Comparison of ENCODE assay signal across 8 cellular contexts in genomic region chr3:142578309-142579223, GRCh38. TPM values are rescaled to one million over a fixed set of nuclear protein-coding genes. Genes with fewer than 3 reads are reported as not detected.
DNase-seq lines count a peak whose midpoint lies in the region; ATAC-seq, FAIRE-seq and TF ChIP-seq lines count a peak whose summit lies in the region.

TSS of gene ATR (minus strand) at chr3:142578733. CDS start at chr3:142578704, 29 bp downstream.

- TF ChIP-seq EP300 in H1 (IDR thresholded peaks at IDR 0.05; ENCODE audit: borderline replicate concordance in 1 of 2, low read depth in 2 of 2, low read length in 2 of 2) = peak in 1 of 2 experiments; percentile 62; a peak in 1 of 3 replicates

- no peaks in the 10 kb centered on the region for H3K9me3 ChIP-seq in H1 (ENCODE audit: insufficient read depth in 2 of 2, low read depth in 1 of 2, low read length in 1 of 2)

- peak within 1 kb of the TSS; percentile 76 to 88 (median 85) for H3K9ac ChIP-seq in H1 (replicated peaks in 1 of 4; ENCODE audit: extremely low read depth in 1 of 4, low read depth in 3 of 4, low read length in 3 of 4)
- H3K9ac ChIP-seq in mesendoderm (ENCODE audit: low read length) = peak within 1 kb of the TSS; percentile 97

- H2BK5ac ChIP-seq in H1 (ENCODE audit: low read depth, low read length) = peak within 1 kb of the TSS; percentile 96
- H2BK5ac ChIP-seq in mesendoderm (ENCODE audit: low read length) = peak within 1 kb of the TSS; percentile 91

- H2BK20ac ChIP-seq in H1 (ENCODE audit: low read length) = no peak within 1 kb of the TSS

- DNase-seq in COLO829 (ENCODE audit: low spot score) (peak; percentile 98), HTR-8/SVneo (ENCODE audit: insufficient read length, low spot score) (peak; percentile 88), NOMO-1 treated with dmso at 0.1 percent for 144 hours (lab: John Stamatoyannopoulos, UW; ENCODE audit: unreplicated experiment) (peak; percentile 99), H1 (ENCODE audit: low read depth in 1 of 2, low spot score in 2 of 2) (peak; percentile 84 to 96), mesendoderm (peak; percentile 98)
- peak; percentile 79 to 92 (median 91) for DNase-seq in activated CD8-positive, alpha-beta memory T cell treated with anti-CD3 and anti-CD28 coated beads for 48 hours (ENCODE audit: low read depth in 2 of 3, low spot score in 2 of 3)
- DNase-seq in stimulated activated CD8-positive, alpha-beta memory T cell treated with anti-CD3 and anti-CD28 coated beads, Interleukin-15, amount 100 ng/mL, for 1 hour (ENCODE audit: low read depth) = peak; percentile 91

- peaks cover 0 to 42% of the 10 kb centered on the region in 2 experiments; a peak in 2 of 4 replicates for H3K79me2 ChIP-seq in H1 (ENCODE audit: control insufficient read depth in 1 of 2, insufficient read depth in 2 of 2, low read length in 2 of 2)
- peaks cover 5% of the 10 kb centered on the region for H3K79me2 ChIP-seq in mesendoderm (ENCODE audit: control insufficient read depth, insufficient read depth, low read length)

- POLR2A ChIA-PET in H1 (lab: Charles Lee; ENCODE audit: partially characterized antibody) = interaction anchor here (0.8 to 1.6 kb wide), 11 partner anchors 9 to 382 kb away, joined by 3 to 9 read pairs (median 3); partner anchors contain the start of gene XRN1

- no peak within 1 kb of the TSS for H2BK15ac ChIP-seq in H1 (ENCODE audit: low read length)
- H2BK15ac ChIP-seq in mesendoderm (replicated peaks; ENCODE audit: low read depth) = no peak within 1 kb of the TSS

- H3K18ac ChIP-seq in H1 (ENCODE audit: extremely low read depth, low read length) = peak within 1 kb of the TSS; percentile 98
- peak within 1 kb of the TSS; percentile 88 for H3K18ac ChIP-seq in mesendoderm (ENCODE audit: low read length)

- no peaks in the 10 kb centered on the region for H3K36me3 ChIP-seq in H1 (ENCODE audit: control insufficient read depth in 2 of 4, insufficient read depth in 4 of 4, low read length in 3 of 4)
- H3K36me3 ChIP-seq in mesendoderm (ENCODE audit: control insufficient read depth, insufficient read depth, low read length) = no peaks in the 10 kb centered on the region

- peak; percentile 84 to 94 for TF ChIP-seq POLR2A in H1 (IDR thresholded peaks at IDR 0.05; ENCODE audit: control extremely low read depth in 1 of 2, low read depth in 2 of 2, low read length in 2 of 2)

- H3K23me2 ChIP-seq in H1 (ENCODE audit: low read depth, low read length) = peaks cover 6% of the 10 kb centered on the region; the same call in 1 of the 2 replicates

- no peak within 1 kb of the TSS for H3K14ac ChIP-seq in H1 (ENCODE audit: insufficient read length)

- peak within 1 kb of the TSS; percentile 74 for H3K27ac ChIP-seq in H1 (ENCODE audit: low read depth, low read length)
- peak within 1 kb of the TSS; percentile 83 for H3K27ac ChIP-seq in mesendoderm (ENCODE audit: low read depth, low read length)

- H3K4ac ChIP-seq in H1 (replicated peaks; ENCODE audit: insufficient read length, low read depth, low read length) (peak within 1 kb of the TSS; percentile 8), mesendoderm (ENCODE audit: low read depth, low read length) (no peak within 1 kb of the TSS)

- H3K4me2 ChIP-seq in H1 (ENCODE audit: insufficient read depth in 1 of 2, low read depth in 2 of 2, low read length in 2 of 2) = peak within 1 kb of the TSS; percentile 71 to 89
- H3K4me2 ChIP-seq in mesendoderm (ENCODE audit: low read length) = peak within 1 kb of the TSS; percentile 81

- FAIRE-seq in HTR-8/SVneo (lab: Jason Lieb, UNC) = peak; percentile 20
- FAIRE-seq in H1 (lab: Jason Lieb, UNC) = no peak

- no peak within 1 kb of the TSS for H3K23ac ChIP-seq in H1 (ENCODE audit: insufficient read length)
- H3K23ac ChIP-seq in mesendoderm (ENCODE audit: low read length) = no peak within 1 kb of the TSS

- TF ChIP-seq RAD21 in H1 (IDR thresholded peaks at IDR 0.05 in 1 of 2, conservative IDR thresholded peaks at IDR 0.05 in 1 of 2; ENCODE audit: low read depth in 2 of 2, low read length in 2 of 2) = peak in 1 of 2 experiments; percentile 5; a peak in 1 of 4 replicates

- H2AFZ ChIP-seq in H1 (ENCODE audit: low read length) = peak within 1 kb of the TSS; percentile 54

- H4K5ac ChIP-seq in H1 (ENCODE audit: insufficient read length, low read depth, low read length) (peak within 1 kb of the TSS; percentile 94), mesendoderm (ENCODE audit: low read length) (peak within 1 kb of the TSS; percentile 12)

- H3K27me3 ChIP-seq in H1 (replicated peaks in 1 of 4; ENCODE audit: control insufficient read depth in 3 of 4, extremely low read depth in 1 of 4, insufficient read depth in 3 of 4, low read length in 3 of 4) (no peaks in the 10 kb centered on the region), mesendoderm (ENCODE audit: insufficient read depth, low read length, poor library complexity) (no peaks in the 10 kb centered on the region)

- H3K4me3 ChIP-seq in H1 (ENCODE audit: extremely low read depth in 1 of 4, insufficient read depth in 2 of 4, low read depth in 3 of 4, low read length in 4 of 4) (peak within 1 kb of the TSS; percentile 86 to 98 (median 96)), mesendoderm (ENCODE audit: low read length) (peak within 1 kb of the TSS; percentile 94)

- H4K8ac ChIP-seq in H1 (ENCODE audit: extremely low read depth, insufficient read depth, low read length) = peak within 1 kb of the TSS; percentile 96
- H4K8ac ChIP-seq in mesendoderm (ENCODE audit: low read depth, low read length) = peak within 1 kb of the TSS; percentile 82

- 1% methylated on average over 54 of the region's 65 CpGs; no CpG with 5 or more reads in 1 of the 2 experiments for WGBS in H1 (ENCODE audit: extremely low coverage in 1 of 2, insufficient coverage in 1 of 2, insufficient read length in 1 of 2, insufficient replicate concordance in 2 of 2, low coverage in 1 of 2, low lambda C conversion rate in 2 of 2, missing lambda C conversion rate in 1 of 2), 2 experiments
- no CpG with 5 or more reads among the region's 65 CpGs for WGBS in mesendoderm (ENCODE audit: extremely low coverage, insufficient coverage, low lambda C conversion rate)

- peak within 1 kb of the TSS; percentile 82 for H4K91ac ChIP-seq in H1 (replicated peaks; ENCODE audit: insufficient read length, low read length)

- H2BK12ac ChIP-seq in H1 (ENCODE audit: low read depth, low read length) = peak within 1 kb of the TSS; percentile 55; the same call in 1 of the 2 replicates

- ATAC-seq in GM21367 (IDR thresholded peaks at IDR 0.05; ENCODE audit: unreplicated experiment) = peak; percentile 95

- H3K4me1 ChIP-seq in H1 (replicated peaks in 1 of 4; ENCODE audit: control insufficient read depth in 3 of 4, insufficient read depth in 4 of 4, low read length in 3 of 4) = peaks cover 0 to 5% (median 1%) of the 10 kb centered on the region in 4 experiments; a peak in 4 of 7 replicates
- no peaks in the 10 kb centered on the region for H3K4me1 ChIP-seq in mesendoderm (ENCODE audit: control insufficient read depth, low read depth, low read length)

- peak within 1 kb of the TSS; percentile 77 for H2BK120ac ChIP-seq in H1 (replicated peaks; ENCODE audit: low read depth, low read length)
- H2BK120ac ChIP-seq in mesendoderm (ENCODE audit: low read depth, low read length) = no peak within 1 kb of the TSS

- TF ChIP-seq CTCF in H1 (IDR thresholded peaks at IDR 0.05; ENCODE audit: control extremely low read depth in 1 of 3, insufficient read depth in 1 of 3, low read depth in 1 of 3, low read length in 3 of 3) = no peak

- H3K56ac ChIP-seq in H1 (replicated peaks; ENCODE audit: insufficient read length, low read depth, low read length) (peak within 1 kb of the TSS; percentile 88), mesendoderm (ENCODE audit: low read length) (peak within 1 kb of the TSS; percentile 99)

- no peaks in the 10 kb centered on the region for H4K20me1 ChIP-seq in H1 (replicated peaks in 1 of 2; ENCODE audit: control insufficient read depth in 1 of 2, insufficient read depth in 2 of 2, low read length in 2 of 2)

- CTCF ChIA-PET in H1 (lab: Charles Lee; ENCODE audit: partially characterized antibody) = interaction anchor here (1.0 to 1.3 kb wide), 2 partner anchors 8 to 10 kb away, joined by 3 read pairs; no protein-coding TSS in a partner anchor

- H3K79me1 ChIP-seq in H1 (ENCODE audit: low read depth, low read length) (no peaks in the 10 kb centered on the region), mesendoderm (ENCODE audit: low read length) (no peaks in the 10 kb centered on the region)

- H2AK5ac ChIP-seq in H1 (ENCODE audit: low read depth, low read length) (peak within 1 kb of the TSS; percentile 26; the same call in 1 of the 2 replicates), mesendoderm (ENCODE audit: low read length) (no peak within 1 kb of the TSS)

TF ChIP-seq in H1, 55 proteins besides CTCF, POLR2A, EP300 and RAD21 (continues in another document):
- TF ChIP-seq GTF2F1 (IDR thresholded peaks at IDR 0.05; ENCODE audit: borderline replicate concordance, low read depth, low read length) = 0 out of 2 replicates have a peak, but pooled peaks have one; percentile 25
- peak; percentile 53 to 98; a peak in 3 of 4 replicates for TF ChIP-seq HDAC2 (IDR thresholded peaks at IDR 0.05; ENCODE audit: borderline replicate concordance in 1 of 2, low read depth in 2 of 2, low read length in 2 of 2)
- TF ChIP-seq TAF7 (optimal IDR thresholded peaks at IDR 0.05; ENCODE audit: borderline replicate concordance, low read depth, low read length) = peak; percentile 80
- TF ChIP-seq YY1 (IDR thresholded peaks at IDR 0.05; ENCODE audit: low read depth, low read length) = peak; percentile 74; the same call in 1 of the 2 replicates
- TF ChIP-seq CHD2 (IDR thresholded peaks at IDR 0.05; ENCODE audit: low read length) = no peak
- TF ChIP-seq EZH2 (IDR thresholded peaks at IDR 0.05; ENCODE audit: low read depth, low read length, severe bottlenecking) = no peak
- TF ChIP-seq RXRA (IDR thresholded peaks at IDR 0.05; ENCODE audit: insufficient read depth, low read depth, low read length) = peak; percentile 49; the same call in 1 of the 2 replicates
- no peak for TF ChIP-seq SAP30 (IDR thresholded peaks at IDR 0.05; ENCODE audit: insufficient read depth, insufficient replicate concordance, low read length)

RNA-seq across cellular contexts. Expression of gene ATR, which starts in this region (rescaled TPM):
- 19.5 and 23.2 TPM in 2 replicates for total RNA-seq in H1 (2021; fragmentation: NEBNext Ultra II Directional; extraction: Animal tissue kit (Norgen Biotek cat#: 25700))
- 5.9 and 8.4 TPM in 2 replicates for polyA plus RNA-seq in H1 (2011; rRNA removed)
- 12.3 TPM for polyA plus RNA-seq in H1 (2011; cell fraction: cytosol; rRNA removed)
- polyA plus RNA-seq in H1 (2011; cell fraction: nucleus; rRNA removed) = 13.6 TPM
- polyA plus RNA-seq in H1 (2012, experiment 1 of 2) = 9.2 to 13.5 TPM (median 11.9 TPM) in 4 replicates
- 0.76 TPM for polyA plus RNA-seq in H1 (2012, experiment 2 of 2)
- 12.7 TPM for polyA plus RNA-seq in H1 (2013, experiment 1 of 2)
- 12.8 TPM for polyA plus RNA-seq in H1 (2013, experiment 2 of 2)
- polyA minus RNA-seq in H1 (2011; rRNA and poly(A)+ RNA removed) = 31.1 and 38.8 TPM in 2 replicates
- polyA minus RNA-seq in H1 (2011; cell fraction: cytosol; rRNA and poly(A)+ RNA removed) = 16.5 TPM
- 43.8 TPM for polyA minus RNA-seq in H1 (2011; cell fraction: nucleus; rRNA and poly(A)+ RNA removed)
- 9.2 TPM for polyA plus RNA-seq in mesendoderm (2013, experiment 1 of 2)
- 10.8 TPM for polyA plus RNA-seq in mesendoderm (2013, experiment 2 of 2)

Comparison
In these comparisons a context has a peak if more than half of its experiments do, and no peak if none do; other contexts are left out.
1. Peak in every context shown above with its lines: DNase-seq, ATAC-seq, H3K4me3 ChIP-seq and H3K27ac ChIP-seq.